In the genomic region with DNA sequence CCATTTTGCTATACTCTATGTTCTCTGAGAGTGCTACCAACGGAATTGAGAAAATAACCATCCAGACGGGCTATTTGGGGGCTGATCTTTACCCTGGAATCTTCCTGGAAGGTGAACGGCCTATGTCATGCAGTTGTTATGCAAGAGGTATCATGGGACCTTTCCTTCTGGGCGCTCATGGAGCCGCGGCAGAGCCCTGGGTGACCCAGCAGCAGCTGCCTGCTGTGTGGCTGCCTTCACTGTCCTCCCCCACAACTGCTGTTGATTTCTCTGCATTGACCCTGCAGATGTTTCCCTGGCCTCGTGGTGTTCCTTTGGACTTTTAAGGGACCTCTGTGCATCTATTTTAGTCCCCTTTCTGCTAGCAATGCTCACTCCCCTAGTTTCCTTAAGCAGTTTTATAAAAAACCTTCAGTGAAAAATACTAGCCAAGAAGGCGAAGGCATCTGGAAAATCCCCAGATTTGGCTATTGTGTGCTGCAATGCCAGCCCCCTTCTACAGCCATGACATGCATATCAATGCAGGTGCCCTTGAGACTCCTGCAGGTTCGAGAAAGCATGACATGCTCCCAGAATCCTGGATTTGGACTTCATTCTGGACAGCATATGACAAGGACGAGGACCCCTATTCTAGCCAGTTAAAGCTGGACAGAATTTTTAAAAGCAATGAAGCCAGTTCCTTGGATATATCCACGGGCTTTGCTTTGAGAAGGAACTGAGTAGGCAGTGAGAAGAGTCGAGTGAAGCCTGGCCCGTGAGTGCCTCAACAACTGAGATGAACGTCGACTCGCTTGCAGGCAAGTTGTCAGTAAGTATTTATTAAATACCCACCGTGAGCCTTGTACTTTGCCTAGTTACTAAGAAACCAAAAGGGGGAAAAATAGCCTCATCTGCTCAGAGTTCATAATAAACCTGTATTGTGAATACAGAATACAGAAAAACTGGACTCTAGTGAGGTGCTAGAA, we compare ENCODE assay signal across 11 cellular contexts. TPM values are rescaled to one million over a fixed set of nuclear protein-coding genes. Genes with fewer than 3 reads are reported as not detected.
DNase-seq lines count a peak whose midpoint lies in the region; ATAC-seq and TF ChIP-seq lines count a peak whose summit lies in the region.
"Had no signal": no experiment of that assay in that cellular context is flagged by ENCODE, and none has a peak within 500 bp of the region (broad histone marks: within the 10 kb centered on the region; RNA-seq: fewer than 3 reads in every experiment).

Gene SLC25A18 (plus strand): TSS at position 593 of the 965 bp plus-strand sequence. CDS start 16,447 bp downstream, outside the sequence.

- no TSS peak for BruUV-seq in A673 (replicated peaks; lab: Mats Ljungman, UMichigan)

- TF ChIP-seq CTCF in A673 (conservative IDR thresholded peaks at IDR 0.05; ENCODE audit: low read depth, low read length): 0 out of 2 replicates have a peak, but pooled peaks have one; percentile 21
- peak in 1 of 4 experiments; percentile 28 for TF ChIP-seq CTCF in gastroesophageal sphincter (IDR thresholded peaks at IDR 0.05)

- peak within 1 kb of the TSS; percentile 36 for H3K9ac ChIP-seq in NT2/D1 (ENCODE audit: insufficient read length, low read depth)
- H3K9ac ChIP-seq in neuronal stem cell (ENCODE audit: low read depth, low read length, poor library complexity): no peak within 1 kb of the TSS

- no peak within 1 kb of the TSS for H2BK12ac ChIP-seq in neuronal stem cell (ENCODE audit: low read length)

- H3K27me3 ChIP-seq in A673 (replicated peaks; ENCODE audit: insufficient read depth, low read depth, low read length, poor library complexity): no peaks in the 10 kb centered on the region
- H3K27me3 ChIP-seq in NT2/D1 (ENCODE audit: insufficient read depth, insufficient read length): no peaks in the 10 kb centered on the region
- no peaks in the 10 kb centered on the region for H3K27me3 ChIP-seq in gastroesophageal sphincter
- no peaks in the 10 kb centered on the region for H3K27me3 ChIP-seq in neuronal stem cell (ENCODE audit: control insufficient read depth in 3 of 3, insufficient read depth in 3 of 3, low read depth in 1 of 3, low read length in 3 of 3)

- H3K79me1 ChIP-seq in neuronal stem cell (ENCODE audit: low read depth, low read length): no peaks in the 10 kb centered on the region

- H3K14ac ChIP-seq in neuronal stem cell (ENCODE audit: low read length): no peak within 1 kb of the TSS

- H2BK5ac ChIP-seq in neuronal stem cell (ENCODE audit: low read length): no peak within 1 kb of the TSS

- H3K18ac ChIP-seq in neuronal stem cell (ENCODE audit: low read length): no peak within 1 kb of the TSS

- H3K23ac ChIP-seq in neuronal stem cell (ENCODE audit: low read depth, low read length, poor library complexity): no peak within 1 kb of the TSS

- H3K4me3 ChIP-seq in A673 (ENCODE audit: low read depth, low read length, poor library complexity, severe bottlenecking) (no peak within 1 kb of the TSS), NT2/D1 (ENCODE audit: insufficient read length, low read depth) (no peak within 1 kb of the TSS), gastroesophageal sphincter (peak within 1 kb of the TSS in 1 of 2 donors; percentile 25), neuronal stem cell (ENCODE audit: low read length in 2 of 2) (no peak within 1 kb of the TSS)

- H3K9me3 ChIP-seq in A673 (ENCODE audit: low read depth, low read length, poor library complexity, severe bottlenecking) (no peaks in the 10 kb centered on the region), NT2/D1 (ENCODE audit: insufficient read depth, low read length) (peaks cover 12% of the 10 kb centered on the region; the same call in 1 of the 2 replicates), gastroesophageal sphincter (no peaks in the 10 kb centered on the region), neuronal stem cell (replicated peaks in 1 of 2; ENCODE audit: control insufficient read depth in 2 of 2, insufficient read depth in 1 of 2, low read depth in 1 of 2, low read length in 2 of 2) (peaks cover 6 to 8% of the 10 kb centered on the region in 2 donors)

- no peak within 1 kb of the TSS for H3K4ac ChIP-seq in neuronal stem cell (ENCODE audit: low read length)

- TF ChIP-seq EP300 in gastroesophageal sphincter (IDR thresholded peaks at IDR 0.05): no peak

- H3K36me3 ChIP-seq in A673 (ENCODE audit: insufficient read depth, low read length, poor library complexity, severe bottlenecking) (no peaks in the 10 kb centered on the region), NT2/D1 (ENCODE audit: insufficient read depth, insufficient read length, low read length) (peaks cover 2% of the 10 kb centered on the region), gastroesophageal sphincter (no peaks in the 10 kb centered on the region), neuronal stem cell (replicated peaks in 1 of 2; ENCODE audit: control insufficient read depth in 2 of 2, insufficient read depth in 2 of 2, low read length in 2 of 2) (peaks cover 9 to 20% of the 10 kb centered on the region in 2 donors)

- WGBS in gastroesophageal sphincter (ENCODE audit: low coverage in 1 of 2), 2 donors: 51 to 70% methylated on average over 4 to 12 of the region's 17 CpGs
- no CpG with 5 or more reads among the region's 17 CpGs for WGBS in neuronal stem cell (ENCODE audit: extremely low coverage in 2 of 2, insufficient read length in 2 of 2, insufficient replicate concordance in 1 of 2), 2 donors

- H2BK15ac ChIP-seq in neuronal stem cell (ENCODE audit: low read length): no peak within 1 kb of the TSS

- POLR2A ChIA-PET in A673 (lab: Charles Lee; ENCODE audit: low non-redundant PET): interaction anchor here (0.5 kb wide), 1 partner anchor 163 kb away, joined by 27 read pairs; no protein-coding TSS in a partner anchor

- no peak within 1 kb of the TSS for H3K4me2 ChIP-seq in neuronal stem cell (ENCODE audit: insufficient read depth, low read length, poor library complexity, severe bottlenecking)

- peak within 1 kb of the TSS; percentile 79 for H2AFZ ChIP-seq in neuronal stem cell (ENCODE audit: low read length)

- no peak within 1 kb of the TSS for H4K8ac ChIP-seq in neuronal stem cell (ENCODE audit: low read depth, low read length)

- H2BK120ac ChIP-seq in neuronal stem cell (ENCODE audit: low read depth, low read length): no peak within 1 kb of the TSS

- no peak for DNase-seq in A673 (ENCODE audit: low spot score)
- DNase-seq in NT2/D1 (ENCODE audit: low read depth, low spot score): no peak
- DNase-seq in neuronal stem cell (ENCODE audit: low spot score): peak; percentile 14
- DNase-seq in NCI-H1105 treated with DMSO at 0.1 percent for 48 hours (lab: John Stamatoyannopoulos, UW): no peak
- DNase-seq: activated CD4-positive, alpha-beta T cell treated with anti-CD3 and anti-CD28 coated beads, Interleukin-2, amount 50 U/mL, for 48 hours; CD4-positive, CD25-positive, alpha-beta regulatory T cell; NCI-H1105 had no signal

- H2AK5ac ChIP-seq in neuronal stem cell (ENCODE audit: low read depth, low read length): no peak within 1 kb of the TSS

- H3K4me1 ChIP-seq in A673 (ENCODE audit: insufficient read depth, low read length, poor library complexity, severe bottlenecking) (no peaks in the 10 kb centered on the region), NT2/D1 (ENCODE audit: insufficient read depth, insufficient read length) (peaks cover 5% of the 10 kb centered on the region), gastroesophageal sphincter (peaks cover 0 to 37% (median 8%) of the 10 kb centered on the region in 3 donors), neuronal stem cell (ENCODE audit: control insufficient read depth in 2 of 2, insufficient read depth in 1 of 2, low read depth in 1 of 2, low read length in 2 of 2) (peaks cover 4 to 19% of the 10 kb centered on the region in 2 donors)

- no peak within 1 kb of the TSS for H3K27ac ChIP-seq in A673 (ENCODE audit: low read depth, low read length, poor library complexity, severe bottlenecking)
- H3K27ac ChIP-seq in gastroesophageal sphincter: peak within 1 kb of the TSS; percentile 74 to 90 (median 80)
- peak within 1 kb of the TSS; percentile 28 for H3K27ac ChIP-seq in neuronal stem cell (replicated peaks; ENCODE audit: low read length)

- intact Hi-C loops in A673 (cut with micrococcal nuclease; ENCODE audit: unreplicated experiment): no loop called here

- CTCF ChIA-PET in A673 (lab: Charles Lee): no interaction called here

- no peak within 1 kb of the TSS for H4K91ac ChIP-seq in neuronal stem cell (ENCODE audit: low read depth, low read length, poor library complexity)

- ATAC-seq in gastroesophageal sphincter (peak; percentile 65), HG02763 (IDR thresholded peaks at IDR 0.05; ENCODE audit: unreplicated experiment) (no peak), GM19035 (IDR thresholded peaks at IDR 0.05; ENCODE audit: unreplicated experiment) (no peak), GM19328 (IDR thresholded peaks at IDR 0.05; ENCODE audit: unreplicated experiment) (no peak)

- TF ChIP-seq POLR2A in gastroesophageal sphincter (IDR thresholded peaks at IDR 0.05): no peak

RNA-seq across cellular contexts. Expression of gene SLC25A18, which starts in this region (rescaled TPM):
- total RNA-seq in A673 (2021) (0.35 and 0.45 TPM in 2 replicates), gastroesophageal sphincter (1 to 10 TPM in 3 of 4 donors, under 1 TPM in 1; 0.93 to 5.3 (median 1.5) TPM)
- 0.13 TPM for polyA plus RNA-seq in neuronal stem cell (2013, experiment 1 of 2)
- polyA plus RNA-seq in neuronal stem cell (2013, experiment 2 of 2): 0.12 TPM
- total RNA-seq: CD4-positive, CD25-positive, alpha-beta regulatory T cell had no signal
